ENCODE assay signal across 26 cellular contexts in genomic region chr22:50436841-50437341, GRCh38. TPM values are rescaled to one million over a fixed set of nuclear protein-coding genes. Genes with fewer than 3 reads are reported as not detected.
"Had no signal": no experiment of that assay in that cellular context is flagged by ENCODE, and none has a peak within 500 bp of the region (broad histone marks: within the 10 kb centered on the region; RNA-seq: fewer than 3 reads in every experiment).

No MANE protein-coding gene starts in this region.

- H3K4me1 ChIP-seq: gastrocnemius medialis, parathyroid adenoma, sigmoid colon had no signal

- H3K9me3 ChIP-seq: gastrocnemius medialis, sigmoid colon, thoracic aorta had no signal

- DNase-seq: activated CD4-positive, alpha-beta T cell treated with anti-CD3 and anti-CD28 coated beads, Interleukin-2, amount 50 U/mL, for 48 hours; activated naive CD4-positive, alpha-beta T cell treated with Interleukin-2 at 50 U/mL for 16 hours; activated naive CD8-positive, alpha-beta T cell treated with anti-CD3 and anti-CD28 coated beads for 36 hours; activated T-cell treated with anti-CD3 and anti-CD28 coated beads, Interleukin-2, amount 50 U/mL, for 48 hours; central memory CD4-positive, alpha-beta T cell; effector memory CD4-positive, alpha-beta T cell; gastrocnemius medialis; hypothalamus; left cardiac atrium; mesenchymal stem cell; nephron progenitor cell; sigmoid colon; stimulated activated CD4-positive, alpha-beta T cell treated with anti-CD3 and anti-CD28 coated beads, Interleukin-2, amount 100 ng/mL, for 48 hours; stimulated activated naive CD4-positive, alpha-beta T cell treated with Interleukin-2 at 50 U/mL for 16 hours; T-helper 9 cell had no signal

- ATAC-seq: gastrocnemius medialis, left cardiac atrium, WTC11 had no signal

- H3K4me1 Mint-ChIP-seq: activated naive CD8-positive, alpha-beta T cell treated with anti-CD3 and anti-CD28 coated beads for 36 hours; nephron progenitor cell; WTC11 had no signal

- H3K27ac Mint-ChIP-seq: activated naive CD8-positive, alpha-beta T cell treated with anti-CD3 and anti-CD28 coated beads for 36 hours; nephron progenitor cell; type B pancreatic cell; WTC11 had no signal

- H3K4me3 ChIP-seq: gastrocnemius medialis, sigmoid colon, smooth muscle cell, thoracic aorta had no signal

- H3K9me3 Mint-ChIP-seq: activated naive CD8-positive, alpha-beta T cell treated with anti-CD3 and anti-CD28 coated beads for 36 hours; nephron progenitor cell; type B pancreatic cell; WTC11 had no signal

- H3K27me3 ChIP-seq: gastrocnemius medialis, sigmoid colon had no signal

- H2AFZ ChIP-seq: parathyroid adenoma had no signal

- H3K36me3 Mint-ChIP-seq: activated naive CD8-positive, alpha-beta T cell treated with anti-CD3 and anti-CD28 coated beads for 36 hours; type B pancreatic cell had no signal

- H3K4me2 ChIP-seq: smooth muscle cell had no signal

- H3K4me3 Mint-ChIP-seq: activated naive CD8-positive, alpha-beta T cell treated with anti-CD3 and anti-CD28 coated beads for 36 hours; nephron progenitor cell; type B pancreatic cell; WTC11 had no signal

- H3K27ac ChIP-seq: gastrocnemius medialis, parathyroid adenoma, sigmoid colon, thoracic aorta had no signal

- H3K79me2 ChIP-seq: parathyroid adenoma had no signal

- H3K27me3 Mint-ChIP-seq: activated naive CD8-positive, alpha-beta T cell treated with anti-CD3 and anti-CD28 coated beads for 36 hours; type B pancreatic cell had no signal

RNA-seq across cellular contexts. Expression of gene ADM2, which starts 44.5 kb away (rescaled TPM):
- total RNA-seq: sigmoid colon had no signal

RNA-seq across cellular contexts. Expression of gene MIOX, which starts 49.8 kb away (rescaled TPM):
- total RNA-seq: dermis microvascular lymphatic vessel endothelial cell, endothelial cell of umbilical vein, esophagus mucosa, gastrocnemius medialis, left cardiac atrium, lower leg skin, mononuclear cell, myocyte, sigmoid colon, smooth muscle cell, thoracic aorta had no signal
- polyA plus RNA-seq: endothelial cell of umbilical vein had no signal
